19 cellular contexts compared by ENCODE assay signal in the genomic region with DNA sequence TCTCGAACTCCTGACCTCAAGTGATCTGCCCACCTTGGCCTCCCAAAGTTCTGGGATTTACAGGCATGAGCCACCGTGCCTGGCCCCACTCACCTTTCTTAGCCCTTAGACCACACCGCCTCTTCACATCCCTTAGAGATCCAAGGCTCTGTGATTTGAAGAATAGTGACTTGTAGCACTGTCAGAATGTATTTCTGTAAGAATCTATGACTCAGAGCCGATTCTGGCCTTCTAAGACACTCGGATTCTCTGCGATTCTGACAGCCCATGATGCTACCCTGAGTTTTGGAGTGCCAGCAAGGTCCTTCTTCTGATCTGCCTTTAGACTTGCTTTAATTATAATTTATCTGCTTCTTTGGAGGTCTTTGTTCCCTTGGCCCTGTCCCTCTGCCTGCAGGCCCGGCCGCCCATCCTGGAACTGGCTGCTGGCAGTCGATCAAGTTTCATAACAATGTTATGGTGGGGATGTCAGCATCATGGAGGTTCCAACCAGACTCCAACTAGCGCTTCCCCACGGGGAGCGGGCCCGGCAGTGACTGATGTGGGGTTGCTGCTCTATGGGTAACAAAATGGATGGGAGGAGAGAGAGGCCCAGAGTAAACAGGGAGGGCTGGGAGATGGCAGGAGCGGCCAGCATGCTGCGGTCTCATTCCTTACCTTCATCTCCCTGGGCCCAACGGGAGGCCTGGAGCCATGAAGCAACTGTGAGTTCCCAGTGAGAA. TPM values are rescaled to one million over a fixed set of nuclear protein-coding genes. Genes with fewer than 3 reads are reported as not detected.
DNase-seq lines count a peak whose midpoint lies in the region; ATAC-seq and TF ChIP-seq lines count a peak whose summit lies in the region.
"Had no signal": no experiment of that assay in that cellular context is flagged by ENCODE, and none has a peak within 500 bp of the region (broad histone marks: within the 10 kb centered on the region; RNA-seq: fewer than 3 reads in every experiment).

No MANE protein-coding gene starts in this region.

- H3K27ac ChIP-seq in fibroblast of lung (ENCODE audit: insufficient read depth, low read length) (no peak overlapping the region), osteoblast (ENCODE audit: low read depth, low read length) (no peak overlapping the region), right lobe of liver (no peak overlapping the region)

- no peaks in the 10 kb centered on the region for H3K9me3 ChIP-seq in fibroblast of lung (ENCODE audit: control insufficient read depth, insufficient read depth, low read depth, low read length)
- H3K9me3 ChIP-seq in osteoblast (ENCODE audit: low read depth, low read length): no peaks in the 10 kb centered on the region
- H3K9me3 ChIP-seq in right lobe of liver: no peaks in the 10 kb centered on the region
- H3K9me3 ChIP-seq: BE2C had no signal

- TF ChIP-seq CTCF in fibroblast of lung (conservative IDR thresholded peaks at IDR 0.05 in 1 of 2, IDR thresholded peaks at IDR 0.05 in 1 of 2; ENCODE audit: low read depth in 1 of 2, low read length in 2 of 2) (no peak), osteoblast (IDR thresholded peaks at IDR 0.05; ENCODE audit: extremely low read depth, low read depth, low read length) (no peak), right lobe of liver (IDR thresholded peaks at IDR 0.05) (no peak)

- H3K4me2 ChIP-seq in fibroblast of lung (ENCODE audit: extremely low read depth, insufficient read depth, low read length) (no peak overlapping the region), osteoblast (ENCODE audit: insufficient read depth, low read length) (no peak overlapping the region)

- WGBS in right lobe of liver (ENCODE audit: insufficient coverage, low coverage, low lambda C conversion rate, missing lambda C conversion rate): 77% methylated on average over 9 of the region's 16 CpGs

- H3K36me3 ChIP-seq in fibroblast of lung (ENCODE audit: control insufficient read depth, insufficient read depth, low read length): no peaks in the 10 kb centered on the region
- no peaks in the 10 kb centered on the region for H3K36me3 ChIP-seq in osteoblast (ENCODE audit: insufficient read depth, low read length)
- H3K36me3 ChIP-seq in right lobe of liver: no peaks in the 10 kb centered on the region
- H3K36me3 ChIP-seq: BE2C had no signal

- intact Hi-C loops in right lobe of liver (cut with DNase I): no loop called here

- H3K27me3 ChIP-seq in fibroblast of lung (ENCODE audit: control insufficient read depth, insufficient read depth, low read length) (peaks cover 3% of the 10 kb centered on the region), osteoblast (ENCODE audit: insufficient read depth, low read length) (no peaks in the 10 kb centered on the region), right lobe of liver (no peaks in the 10 kb centered on the region)
- H3K27me3 ChIP-seq: BE2C had no signal

- H3K9ac ChIP-seq in fibroblast of lung (ENCODE audit: insufficient read depth, low read length): no peak overlapping the region

- no peak for TF ChIP-seq POLR2A in right lobe of liver (IDR thresholded peaks at IDR 0.05)

- H3K4me3 ChIP-seq in fibroblast of lung (replicated peaks in 1 of 4; ENCODE audit: control extremely low read depth in 1 of 4, insufficient read depth in 1 of 4, low read depth in 3 of 4, low read length in 4 of 4) (no peak overlapping the region), osteoblast (ENCODE audit: insufficient read depth, low read length) (no peak overlapping the region), right lobe of liver (no peak overlapping the region)

- H4K20me1 ChIP-seq in fibroblast of lung (ENCODE audit: control insufficient read depth, extremely low read depth, insufficient read depth, low read length): no peaks in the 10 kb centered on the region
- H4K20me1 ChIP-seq in osteoblast (ENCODE audit: insufficient read depth, low read length): no peaks in the 10 kb centered on the region

- peak; percentile 74 for ATAC-seq in SK-N-SH treated with all-trans-retinoic acid at 6 μM for 48 hours
- ATAC-seq in right lobe of liver: no peak
- ATAC-seq: Right ventricle myocardium inferior had no signal

- H3K79me2 ChIP-seq in fibroblast of lung (ENCODE audit: control insufficient read depth, insufficient read depth, low read length) (no peaks in the 10 kb centered on the region), osteoblast (ENCODE audit: insufficient read depth, low read length) (no peaks in the 10 kb centered on the region)

- DNase-seq in ELF-1 (ENCODE audit: low read depth, low spot score) (peak; percentile 11), fibroblast of lung (ENCODE audit: low read depth in 2 of 2) (peak; percentile 22 to 72), osteoblast (ENCODE audit: insufficient read length, low spot score, missing footprints) (peak; percentile 87), right lobe of liver (no peak)
- no peak for DNase-seq in activated naive CD4-positive, alpha-beta T cell treated with Interleukin-2 at 50 U/mL for 16 hours
- DNase-seq in central memory CD4-positive, alpha-beta T cell: no peak
- DNase-seq: ACHN; BE2C; CD8-positive, alpha-beta memory T cell; DMS 273 treated with DMSO at 0.1 percent for 48 hours; EL; H7; NCI-H1092; NCI-H1694; NCI-H446; NCI-H748 treated with DMSO at 0.1 percent for 48 hours had no signal

- H3K4me1 ChIP-seq in fibroblast of lung (ENCODE audit: control insufficient read depth, extremely low read depth, insufficient read depth, low read length) (peaks cover 3% of the 10 kb centered on the region), osteoblast (ENCODE audit: insufficient read depth, low read length) (peaks cover 10% of the 10 kb centered on the region), right lobe of liver (no peaks in the 10 kb centered on the region)

- no peak overlapping the region for H2AFZ ChIP-seq in fibroblast of lung (ENCODE audit: low read length)
- no peak overlapping the region for H2AFZ ChIP-seq in osteoblast (ENCODE audit: low read length)

TF ChIP-seq in SK-N-SH treated with all-trans-retinoic acid at 6 μM for 48 hours, 23 proteins besides CTCF, POLR2A, EP300 and RAD21 (continues in another document):
- TF ChIP-seq ZFP3 (CRISPR knock-in tag; IDR thresholded peaks at IDR 0.05) (no peak), CSDC2 (CRISPR knock-in tag; IDR thresholded peaks at IDR 0.05) (no peak), ZFP30 (CRISPR knock-in tag; IDR thresholded peaks at IDR 0.05) (no peak), SNAI2 (CRISPR knock-in tag; IDR thresholded peaks at IDR 0.05) (no peak), BACH2 (CRISPR knock-in tag; IDR thresholded peaks at IDR 0.05; ENCODE audit: borderline replicate concordance) (no peak)
- TF ChIP-seq, protein P1, sequence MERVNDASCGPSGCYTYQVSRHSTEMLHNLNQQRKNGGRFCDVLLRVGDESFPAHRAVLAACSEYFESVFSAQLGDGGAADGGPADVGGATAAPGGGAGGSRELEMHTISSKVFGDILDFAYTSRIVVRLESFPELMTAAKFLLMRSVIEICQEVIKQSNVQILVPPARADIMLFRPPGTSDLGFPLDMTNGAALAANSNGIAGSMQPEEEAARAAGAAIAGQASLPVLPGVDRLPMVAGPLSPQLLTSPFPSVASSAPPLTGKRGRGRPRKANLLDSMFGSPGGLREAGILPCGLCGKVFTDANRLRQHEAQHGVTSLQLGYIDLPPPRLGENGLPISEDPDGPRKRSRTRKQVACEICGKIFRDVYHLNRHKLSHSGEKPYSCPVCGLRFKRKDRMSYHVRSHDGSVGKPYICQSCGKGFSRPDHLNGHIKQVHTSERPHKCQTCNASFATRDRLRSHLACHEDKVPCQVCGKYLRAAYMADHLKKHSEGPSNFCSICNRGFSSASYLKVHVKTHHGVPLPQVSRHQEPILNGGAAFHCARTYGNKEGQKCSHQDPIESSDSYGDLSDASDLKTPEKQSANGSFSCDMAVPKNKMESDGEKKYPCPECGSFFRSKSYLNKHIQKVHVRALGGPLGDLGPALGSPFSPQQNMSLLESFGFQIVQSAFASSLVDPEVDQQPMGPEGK (CRISPR knock-in tag; IDR thresholded peaks at IDR 0.05; ENCODE audit: borderline replicate concordance): no peak
- TF ChIP-seq, protein P2, sequence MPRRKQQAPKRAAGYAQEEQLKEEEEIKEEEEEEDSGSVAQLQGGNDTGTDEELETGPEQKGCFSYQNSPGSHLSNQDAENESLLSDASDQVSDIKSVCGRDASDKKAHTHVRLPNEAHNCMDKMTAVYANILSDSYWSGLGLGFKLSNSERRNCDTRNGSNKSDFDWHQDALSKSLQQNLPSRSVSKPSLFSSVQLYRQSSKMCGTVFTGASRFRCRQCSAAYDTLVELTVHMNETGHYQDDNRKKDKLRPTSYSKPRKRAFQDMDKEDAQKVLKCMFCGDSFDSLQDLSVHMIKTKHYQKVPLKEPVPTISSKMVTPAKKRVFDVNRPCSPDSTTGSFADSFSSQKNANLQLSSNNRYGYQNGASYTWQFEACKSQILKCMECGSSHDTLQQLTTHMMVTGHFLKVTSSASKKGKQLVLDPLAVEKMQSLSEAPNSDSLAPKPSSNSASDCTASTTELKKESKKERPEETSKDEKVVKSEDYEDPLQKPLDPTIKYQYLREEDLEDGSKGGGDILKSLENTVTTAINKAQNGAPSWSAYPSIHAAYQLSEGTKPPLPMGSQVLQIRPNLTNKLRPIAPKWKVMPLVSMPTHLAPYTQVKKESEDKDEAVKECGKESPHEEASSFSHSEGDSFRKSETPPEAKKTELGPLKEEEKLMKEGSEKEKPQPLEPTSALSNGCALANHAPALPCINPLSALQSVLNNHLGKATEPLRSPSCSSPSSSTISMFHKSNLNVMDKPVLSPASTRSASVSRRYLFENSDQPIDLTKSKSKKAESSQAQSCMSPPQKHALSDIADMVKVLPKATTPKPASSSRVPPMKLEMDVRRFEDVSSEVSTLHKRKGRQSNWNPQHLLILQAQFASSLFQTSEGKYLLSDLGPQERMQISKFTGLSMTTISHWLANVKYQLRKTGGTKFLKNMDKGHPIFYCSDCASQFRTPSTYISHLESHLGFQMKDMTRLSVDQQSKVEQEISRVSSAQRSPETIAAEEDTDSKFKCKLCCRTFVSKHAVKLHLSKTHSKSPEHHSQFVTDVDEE (CRISPR knock-in tag; IDR thresholded peaks at IDR 0.05): no peak
- TF ChIP-seq, protein P3, sequence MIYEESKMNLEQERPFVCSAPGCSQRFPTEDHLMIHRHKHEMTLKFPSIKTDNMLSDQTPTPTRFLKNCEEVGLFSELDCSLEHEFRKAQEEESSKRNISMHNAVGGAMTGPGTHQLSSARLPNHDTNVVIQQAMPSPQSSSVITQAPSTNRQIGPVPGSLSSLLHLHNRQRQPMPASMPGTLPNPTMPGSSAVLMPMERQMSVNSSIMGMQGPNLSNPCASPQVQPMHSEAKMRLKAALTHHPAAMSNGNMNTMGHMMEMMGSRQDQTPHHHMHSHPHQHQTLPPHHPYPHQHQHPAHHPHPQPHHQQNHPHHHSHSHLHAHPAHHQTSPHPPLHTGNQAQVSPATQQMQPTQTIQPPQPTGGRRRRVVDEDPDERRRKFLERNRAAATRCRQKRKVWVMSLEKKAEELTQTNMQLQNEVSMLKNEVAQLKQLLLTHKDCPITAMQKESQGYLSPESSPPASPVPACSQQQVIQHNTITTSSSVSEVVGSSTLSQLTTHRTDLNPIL (CRISPR knock-in tag; IDR thresholded peaks at IDR 0.05; ENCODE audit: low read depth): no peak

RNA-seq across cellular contexts. Expression of a gene that starts 55.8 kb away (rescaled TPM):
- total RNA-seq in fibroblast of lung (under 0.01 TPM in 2 replicates), osteoblast (under 0.01 and 0.29 TPM in 2 replicates), right lobe of liver (under 1 TPM in 4 of 6 experiments, not detected in 2; 0.05 to 0.20 (median 0.07) TPM)
- polyA plus RNA-seq in fibroblast of lung: 0.01 TPM in 1 of 2 replicates, not detected in the other
- not detected in 2 replicates for polyA plus RNA-seq in fibroblast of lung (2012)
- 0.08 TPM in 1 of 2 replicates, not detected in the other for polyA minus RNA-seq in fibroblast of lung (ENCODE audit: low replicate concordance)
- total RNA-seq: HT1080 had no signal
- polyA plus RNA-seq: CD8-positive, alpha-beta memory T cell had no signal

Comparison
In these comparisons a context has a peak if more than half of its experiments do, and no peak if none do; other contexts are left out.
1. DNase-seq: peak in ELF-1 (single experiment), fibroblast of lung (2 of 2) and osteoblast (single experiment); none in activated naive CD4-positive, alpha-beta T cell treated with Interleukin-2 at 50 U/mL for 16 hours (single experiment), central memory CD4-positive, alpha-beta T cell (single experiment) and right lobe of liver (0 of 3).